In the genomic region with DNA sequence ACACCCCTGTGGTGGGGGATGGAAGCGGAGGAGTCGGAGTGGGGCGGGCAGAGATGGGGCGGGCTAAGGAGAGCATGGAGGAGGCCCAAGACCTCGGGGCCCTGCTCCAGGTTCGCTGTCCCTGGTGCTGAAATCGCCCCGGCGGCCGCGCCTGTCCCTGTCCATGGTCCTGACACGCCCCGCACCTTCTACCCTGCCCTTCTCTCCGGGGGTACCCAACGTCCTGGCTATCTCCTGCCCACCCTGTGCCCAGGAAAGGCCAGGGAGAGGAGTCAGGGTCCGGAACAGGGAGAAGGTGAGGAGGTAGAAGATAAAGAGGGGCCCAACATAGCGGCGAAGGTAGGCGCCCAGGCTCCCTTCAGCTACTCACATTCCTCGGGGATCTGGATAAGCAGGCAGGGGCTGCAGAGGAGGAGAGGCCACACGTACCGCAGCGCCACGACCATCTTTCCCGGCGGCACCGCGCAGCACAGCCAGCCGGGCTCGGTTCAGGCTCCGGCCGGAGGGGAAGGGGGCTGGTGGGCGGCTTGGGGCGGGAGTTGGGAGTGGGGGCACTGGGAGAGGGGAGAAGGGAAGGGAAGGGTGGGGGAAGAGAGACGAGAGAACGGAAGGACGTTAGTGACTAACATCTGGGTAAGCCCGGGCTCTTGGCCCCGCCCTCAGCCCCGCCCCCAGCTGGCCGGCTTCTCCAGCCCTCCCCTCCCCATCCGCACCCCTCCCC, we compare ENCODE assay signal across 6 cellular contexts. TPM values are rescaled to one million over a fixed set of nuclear protein-coding genes. Genes with fewer than 3 reads are reported as not detected.
DNase-seq lines count a peak whose midpoint lies in the region; ATAC-seq and TF ChIP-seq lines count a peak whose summit lies in the region.
"Had no signal": no experiment of that assay in that cellular context is flagged by ENCODE, and none has a peak within 500 bp of the region (broad histone marks: within the 10 kb centered on the region; RNA-seq: fewer than 3 reads in every experiment).

No MANE protein-coding gene starts in this region.

- no peak overlapping the region for H3K4me3 Mint-ChIP-seq in activated T-cell treated with anti-CD3 and anti-CD28 coated beads, Interleukin-2, amount 50 U/mL, for 4 hours

- H3K36me3 Mint-ChIP-seq in activated T-cell treated with anti-CD3 and anti-CD28 coated beads, Interleukin-2, amount 50 U/mL, for 4 hours (ENCODE audit: insufficient read depth), result no peaks in the 10 kb centered on the region

- ATAC-seq in activated T-cell treated with anti-CD3 and anti-CD28 coated beads, Interleukin-2, amount 50 U/mL, for 4 hours, result peak; percentile 73
- ATAC-seq in HG02759 (IDR thresholded peaks at IDR 0.05; ENCODE audit: unreplicated experiment), result no peak

- no peak for TF ChIP-seq CTCF in NB4 (IDR thresholded peaks at IDR 0.05; ENCODE audit: low read depth, low read length)

- no peak for TF ChIP-seq POLR2A in NB4 (IDR thresholded peaks at IDR 0.05; ENCODE audit: extremely low read depth, insufficient read length)

- H3K4me3 ChIP-seq in NB4 (ENCODE audit: low read depth, low read length), result no peak overlapping the region

- H3K9me3 Mint-ChIP-seq in activated T-cell treated with anti-CD3 and anti-CD28 coated beads, Interleukin-2, amount 50 U/mL, for 4 hours, result no peaks in the 10 kb centered on the region

- H3K27me3 Mint-ChIP-seq in activated T-cell treated with anti-CD3 and anti-CD28 coated beads, Interleukin-2, amount 50 U/mL, for 4 hours (ENCODE audit: low read depth), result peaks cover 24% of the 10 kb centered on the region

- H3K4me1 Mint-ChIP-seq in activated T-cell treated with anti-CD3 and anti-CD28 coated beads, Interleukin-2, amount 50 U/mL, for 4 hours (ENCODE audit: low read depth), result peaks cover 16% of the 10 kb centered on the region

- DNase-seq in NB4 (ENCODE audit: low read depth) (peak; percentile 66), iris pigment epithelial cell (ENCODE audit: low read depth) (peak; percentile 5)
- DNase-seq in activated T-cell treated with anti-CD3 and anti-CD28 coated beads, Interleukin-2, amount 50 U/mL, for 4 hours, result peak; percentile 62
- DNase-seq in stimulated activated naive CD4-positive, alpha-beta T cell (lab: John Stamatoyannopoulos, UW), result peak; percentile 13 to 81 (median 59)

RNA-seq across cellular contexts. Expression of a gene that starts 10.4 kb away (rescaled TPM):
- under 1 TPM; 0.14 to 0.46 (median 0.34) TPM for total RNA-seq in activated T-cell treated with anti-CD3 and anti-CD28 coated beads, Interleukin-2, amount 50 U/mL, for 4 hours

RNA-seq across cellular contexts. Expression of a gene that starts 28.9 kb away (rescaled TPM):
- not detected for total RNA-seq in activated T-cell treated with anti-CD3 and anti-CD28 coated beads, Interleukin-2, amount 50 U/mL, for 4 hours
- total RNA-seq: bronchial epithelial cell had no signal

RNA-seq across cellular contexts. Expression of a gene that starts 45.2 kb away (rescaled TPM):
- 1 to 10 TPM in 2 of 3 donors, under 1 TPM in 1; 0.81 to 1.4 (median 1.4) TPM for total RNA-seq in activated T-cell treated with anti-CD3 and anti-CD28 coated beads, Interleukin-2, amount 50 U/mL, for 4 hours

RNA-seq across cellular contexts. Expression of a gene that starts 50.5 kb away (rescaled TPM):
- total RNA-seq in activated T-cell treated with anti-CD3 and anti-CD28 coated beads, Interleukin-2, amount 50 U/mL, for 4 hours, result 100 to 1,000 TPM in 2 of 3 donors, 10 to 100 TPM in 1; 96.7 to 128 (median 108) TPM

RNA-seq across cellular contexts. Expression of a gene that starts 59.3 kb away (rescaled TPM):
- total RNA-seq in activated T-cell treated with anti-CD3 and anti-CD28 coated beads, Interleukin-2, amount 50 U/mL, for 4 hours, result 100 to 1,000 TPM; 190 to 224 (median 221) TPM

Comparison
In these comparisons a context has a peak if more than half of its experiments do, and no peak if none do; other contexts are left out.
1. DNase-seq: peak in every context shown above with its lines; median percentile 66 in NB4; 62 in activated T-cell treated with anti-CD3 and anti-CD28 coated beads, Interleukin-2, amount 50 U/mL, for 4 hours; 59 in stimulated activated naive CD4-positive, alpha-beta T cell; 5 in iris pigment epithelial cell.